11 cellular contexts compared by ENCODE assay signal in the genomic region with DNA sequence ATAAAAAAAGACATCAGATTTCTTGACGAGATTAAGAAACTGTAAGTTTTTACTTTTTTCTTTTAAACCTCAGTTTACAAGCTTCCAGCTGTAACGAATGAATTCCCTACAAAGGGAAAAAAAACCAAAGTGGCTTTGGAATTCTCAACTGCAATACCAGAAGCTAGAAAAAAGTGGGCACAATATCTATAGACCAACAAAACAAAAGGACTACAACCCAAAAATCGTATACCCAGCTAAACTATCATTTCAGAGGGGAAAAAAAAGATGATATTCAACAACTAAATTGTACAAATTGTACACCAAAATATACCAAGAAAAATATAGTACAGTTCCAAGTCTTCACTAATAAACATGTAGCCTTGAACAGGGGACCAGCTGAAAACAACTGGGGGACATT. TPM values are rescaled to one million over a fixed set of nuclear protein-coding genes. Genes with fewer than 3 reads are reported as not detected.
"Had no signal": no experiment of that assay in that cellular context is flagged by ENCODE, and none has a peak within 500 bp of the region (broad histone marks: within the 10 kb centered on the region; RNA-seq: fewer than 3 reads in every experiment).

No MANE protein-coding gene starts in this region.

- H3K9ac ChIP-seq: GM23248 had no signal

- H3K4me2 ChIP-seq: GM23338 had no signal

- H3K36me3 ChIP-seq: HAP-1 had no signal

- H3K27ac ChIP-seq: GM23248 had no signal

- H3K4me3 ChIP-seq: GM23248, GM23338, HAP-1 had no signal

- FAIRE-seq: H1, H54 had no signal

- H2AFZ ChIP-seq: GM23248, GM23338 had no signal

- DNase-seq: GM23248, GOT3, H7, H9, HCEC 1CT, HFFc6 had no signal

- ATAC-seq: GM23338, HCT116 had no signal

RNA-seq across cellular contexts. Expression of a gene that starts 26.8 kb away (rescaled TPM):
- total RNA-seq: GM23248 had no signal
- polyA plus RNA-seq: GM23248 had no signal
